In the genomic region with DNA sequence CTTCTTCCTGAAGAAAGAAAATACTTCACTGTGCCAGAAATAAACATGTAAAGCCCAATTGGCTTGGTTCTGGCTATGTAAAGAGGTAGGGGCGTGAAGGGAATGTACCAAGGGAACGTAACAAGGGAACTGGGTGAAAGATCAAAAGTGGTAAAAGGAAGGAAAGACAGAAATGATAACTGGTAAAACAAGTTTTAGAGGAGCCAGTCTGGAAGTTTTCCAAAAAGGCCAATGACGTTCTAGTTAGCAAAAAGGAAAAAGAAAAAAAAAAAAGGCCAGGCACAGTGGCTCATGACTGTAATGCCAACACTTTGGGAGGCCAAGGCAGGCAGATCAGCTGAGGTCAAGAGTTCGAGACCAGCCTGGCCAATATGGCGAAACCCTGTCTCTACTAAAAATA, we compare ENCODE assay signal across 14 cellular contexts. TPM values are rescaled to one million over a fixed set of nuclear protein-coding genes. Genes with fewer than 3 reads are reported as not detected.
DNase-seq lines count a peak whose midpoint lies in the region; ATAC-seq, FAIRE-seq and TF ChIP-seq lines count a peak whose summit lies in the region.
"Had no signal": no experiment of that assay in that cellular context is flagged by ENCODE, and none has a peak within 500 bp of the region (broad histone marks: within the 10 kb centered on the region; RNA-seq: fewer than 3 reads in every experiment).

No MANE protein-coding gene starts in this region.

- WGBS in esophagus, 2 donors, result 37 to 40% methylated on average over 5 of the region's 5 CpGs
- 30 to 42% methylated on average over 5 of the region's 5 CpGs for WGBS in pancreas, 2 donors

- no peak for TF ChIP-seq CTCF in pancreas (IDR thresholded peaks at IDR 0.05)

- FAIRE-seq in GM12892 (lab: Jason Lieb, UNC), result peak; percentile 30
- no peak for FAIRE-seq in pancreas (lab: Jason Lieb, UNC)
- FAIRE-seq: astrocyte, endometrium had no signal

- intact Hi-C loops in pancreas (cut with DNase I), result no loop called here

- H3K4me1 ChIP-seq in esophagus (ENCODE audit: control insufficient read depth in 2 of 2, insufficient read depth in 2 of 2, low read length in 1 of 2) (no peaks in the 10 kb centered on the region), pancreas (no peaks in the 10 kb centered on the region)

- in situ Hi-C loops in ACHN (cut with HindIII; ENCODE audit: low pct_ligation_motif_present, low pct_unique_long_range_greater_than_20kb, low sequenced_read_pairs), result no loop called here

- H3K36me3 ChIP-seq in esophagus (ENCODE audit: control insufficient read depth in 2 of 2, insufficient read depth in 2 of 2, low read length in 1 of 2), result no peaks in the 10 kb centered on the region
- H3K36me3 ChIP-seq in pancreas, result no peaks in the 10 kb centered on the region

- ATAC-seq in pancreas (peak; percentile 71 to 84 (median 72)), HG03159 (IDR thresholded peaks at IDR 0.05; ENCODE audit: unreplicated experiment) (no peak), GM21381 (IDR thresholded peaks at IDR 0.05; ENCODE audit: unreplicated experiment) (no peak)
- ATAC-seq: activated T-helper 17 cell treated with anti-CD3 and anti-CD28 coated beads, Interleukin-2, amount 50 U/mL, for 72 hours had no signal

- H3K9me3 ChIP-seq in esophagus (ENCODE audit: control insufficient read depth in 2 of 2, insufficient read depth in 1 of 2, low read depth in 1 of 2, low read length in 1 of 2) (no peaks in the 10 kb centered on the region), pancreas (no peaks in the 10 kb centered on the region)

- no peak for TF ChIP-seq POLR2A in GM12892 (IDR thresholded peaks at IDR 0.05; ENCODE audit: low read depth, low read length)

- H3K27me3 ChIP-seq in esophagus (ENCODE audit: control insufficient read depth in 1 of 2, insufficient read depth in 2 of 2, low read length in 2 of 2), result no peaks in the 10 kb centered on the region
- no peaks in the 10 kb centered on the region for H3K27me3 ChIP-seq in pancreas

- H3K4me3 ChIP-seq in esophagus (ENCODE audit: low read depth in 1 of 2, low read length in 2 of 2) (no peak overlapping the region), pancreas (no peak overlapping the region)

- H3K27ac ChIP-seq in esophagus (ENCODE audit: low read depth in 2 of 2, low read length in 1 of 2), result peak overlapping the region; percentile 13 to 43
- H3K27ac ChIP-seq in pancreas, result peak overlapping the region in 2 of 4 donors; percentile 52 to 82

- DNase-seq in GM12892 (ENCODE audit: insufficient read length), result no peak
- peak; percentile 28 for DNase-seq in NCI-H2029 treated with DMSO at 0.1 percent for 48 hours (lab: John Stamatoyannopoulos, UW)
- DNase-seq in pancreas, result peak in 4 of 6 donors; percentile 4 to 26 (median 14)
- DNase-seq in mesenteric fat pad (ENCODE audit: low spot score), result no peak
- no peak for DNase-seq in ACHN
- DNase-seq: Kasumi-1, NCI-H2171 treated with DMSO at 0.1 percent for 48 hours, retina had no signal

RNA-seq across cellular contexts. Expression of gene CRTAM, which starts 21.2 kb away (rescaled TPM):
- not detected for polyA plus RNA-seq in GM12892 (2012; ENCODE audit: missing spikeins)
- polyA plus RNA-seq in esophagus (under 1 TPM; 0.08 to 0.14 TPM), pancreas (not detected)
- total RNA-seq in pancreas (under 1 TPM in 2 of 6 donors, not detected in 4; 0.13 to 0.31 TPM), mesenteric fat pad (not detected)
- total RNA-seq: astrocyte had no signal

Comparison
In these comparisons a context has a peak if more than half of its experiments do, and no peak if none do; other contexts are left out.
1. DNase-seq: peak in NCI-H2029 treated with DMSO at 0.1 percent for 48 hours (single experiment) and pancreas (4 of 6); none in GM12892 (single experiment), mesenteric fat pad (single experiment) and ACHN (single experiment).
2. ATAC-seq: peak in pancreas (4 of 4); none in HG03159 (single experiment) and GM21381 (single experiment).